In genomic region chr11:117179048-117179999, GRCh38 we compare ENCODE assay signal across 8 cellular contexts. TPM values are rescaled to one million over a fixed set of nuclear protein-coding genes. Genes with fewer than 3 reads are reported as not detected.
DNase-seq lines count a peak whose midpoint lies in the region; ATAC-seq and TF ChIP-seq lines count a peak whose summit lies in the region.

No MANE protein-coding gene starts in this region.

- intact Hi-C loops in lower lobe of right lung (cut with DNase I): no loop called here

- H3K36me3 ChIP-seq in lower lobe of right lung: peaks cover 25% of the 10 kb centered on the region

- no peak for TF ChIP-seq CTCF in lower lobe of right lung (IDR thresholded peaks at IDR 0.05)

- H3K4me1 ChIP-seq in lower lobe of right lung: peaks cover 32% of the 10 kb centered on the region

- H3K27ac ChIP-seq in cingulate gyrus (ENCODE audit: low read depth, low read length) (peak overlapping the region; percentile 65), lower lobe of right lung (peak overlapping the region; percentile 97)

- ATAC-seq in GM19397 (IDR thresholded peaks at IDR 0.05; ENCODE audit: unreplicated experiment) (peak; percentile 18), HG03521 (IDR thresholded peaks at IDR 0.05; ENCODE audit: unreplicated experiment) (peak; percentile 34), lower lobe of right lung (peak; percentile 65 to 74)

- H3K4me3 ChIP-seq in lower lobe of right lung: peak overlapping the region; percentile 98

- DNase-seq in CD1c-positive myeloid dendritic cell (ENCODE audit: extremely low spot score): peak; percentile 30
- DNase-seq in UCSD-AML1 (lab: John Stamatoyannopoulos, UW; ENCODE audit: unreplicated experiment): peak; percentile 42
- peak; percentile 64 for DNase-seq in lower lobe of right lung
- peak; percentile 63 for DNase-seq in stimulated activated CD8-positive, alpha-beta memory T cell treated with anti-CD3 and anti-CD28 coated beads, Interleukin-4, amount 100 ng/mL, for 48 hours
- DNase-seq in Kasumi-1 (lab: John Stamatoyannopoulos, UW): no peak

- H3K9me3 ChIP-seq in lower lobe of right lung: no peaks in the 10 kb centered on the region

- H3K27me3 ChIP-seq in lower lobe of right lung (ENCODE audit: low read depth): no peaks in the 10 kb centered on the region

RNA-seq across cellular contexts. Expression of gene SIDT2, which starts 0.8 kb away (rescaled TPM):
- 190 TPM for total RNA-seq in lower lobe of right lung

RNA-seq across cellular contexts. Expression of gene TAGLN, which starts 19.8 kb away (rescaled TPM):
- 297 TPM for total RNA-seq in lower lobe of right lung

RNA-seq across cellular contexts. Expression of gene PAFAH1B2, which starts 35.2 kb away (rescaled TPM):
- 78.2 TPM for total RNA-seq in lower lobe of right lung

RNA-seq across cellular contexts. Expression of gene PCSK7, which starts 52.5 kb away (rescaled TPM):
- 50.2 TPM for total RNA-seq in lower lobe of right lung

RNA-seq across cellular contexts. Expression of gene RNF214, which starts 53.1 kb away (rescaled TPM):
- total RNA-seq in lower lobe of right lung: 28.9 TPM

Comparison
In these comparisons a context has a peak if more than half of its experiments do, and no peak if none do; other contexts are left out.
1. DNase-seq: peak in CD1c-positive myeloid dendritic cell (single experiment), UCSD-AML1 (single experiment), lower lobe of right lung (single experiment) and stimulated activated CD8-positive, alpha-beta memory T cell treated with anti-CD3 and anti-CD28 coated beads, Interleukin-4, amount 100 ng/mL, for 48 hours (single experiment); none in Kasumi-1 (0 of 2).
2. ATAC-seq: peak in every context shown above with its lines; median percentile 70 in lower lobe of right lung; 34 in HG03521; 18 in GM19397.